8 cellular contexts compared by ENCODE assay signal in genomic region chr17:44911133-44912001, GRCh38. TPM values are rescaled to one million over a fixed set of nuclear protein-coding genes. Genes with fewer than 3 reads are reported as not detected.
DNase-seq lines count a peak whose midpoint lies in the region; ATAC-seq and TF ChIP-seq lines count a peak whose summit lies in the region.

No MANE protein-coding gene starts in this region.

- H3K4me1 ChIP-seq in OCI-LY3 (ENCODE audit: low read length) (peaks cover 12% of the 10 kb centered on the region; the same call in 1 of the 2 replicates), cardiac muscle cell (ENCODE audit: low read depth) (peaks cover 17% of the 10 kb centered on the region)

- H3K9me3 ChIP-seq in OCI-LY3 (ENCODE audit: insufficient read depth, low read length) (no peaks in the 10 kb centered on the region), cardiac muscle cell (ENCODE audit: low read depth) (no peaks in the 10 kb centered on the region)

- intact Hi-C loops in posterior vena cava (cut with DNase I), result loop anchor here (10.0 kb wide), 2 partner anchors 193 to 223 kb away; partner anchors contain the start of genes ACBD4 (in 1 of the 2) and PLCD3 (in 1 of the 2)

- no peak overlapping the region for H3K4me2 ChIP-seq in OCI-LY3 (ENCODE audit: low read length)

- H4K20me1 ChIP-seq in OCI-LY3 (ENCODE audit: insufficient read depth, low read length), result no peaks in the 10 kb centered on the region

- DNase-seq in SIG-M5 treated with dmso at 0.1 percent for 504 hours (lab: John Stamatoyannopoulos, UW; ENCODE audit: unreplicated experiment), result peak; percentile 34
- no peak for DNase-seq in SIG-M5 (lab: John Stamatoyannopoulos, UW)
- DNase-seq in activated effector memory CD4-positive, alpha-beta T cell treated with anti-CD3 and anti-CD28 coated beads, Interleukin-2, amount 50 U/mL, for 16 hours, result peak; percentile 82
- DNase-seq in cardiac muscle cell (ENCODE audit: low read depth in 1 of 2, low spot score in 1 of 2), result peak; percentile 55 to 89
- DNase-seq in posterior vena cava (ENCODE audit: low spot score), result peak; percentile 86

- peak; percentile 36 for TF ChIP-seq CTCF in OCI-LY3 (IDR thresholded peaks at IDR 0.05; ENCODE audit: low read depth, low read length)
- TF ChIP-seq CTCF in cardiac muscle cell (IDR thresholded peaks at IDR 0.05; ENCODE audit: low read depth, low read length), result peak; percentile 62

- H3K36me3 ChIP-seq in OCI-LY3 (replicated peaks; ENCODE audit: low read depth, low read length) (no peaks in the 10 kb centered on the region), cardiac muscle cell (no peaks in the 10 kb centered on the region)

- H2AFZ ChIP-seq in OCI-LY3 (ENCODE audit: low read depth, low read length), result no peak overlapping the region

- no peaks in the 10 kb centered on the region for H3K79me2 ChIP-seq in OCI-LY3 (ENCODE audit: low read length)

- H3K9ac ChIP-seq in OCI-LY3 (ENCODE audit: low read length), result no peak overlapping the region

- H3K27me3 ChIP-seq in OCI-LY3 (ENCODE audit: low read depth, low read length), result peaks cover 8% of the 10 kb centered on the region
- peaks cover 3% of the 10 kb centered on the region for H3K27me3 ChIP-seq in cardiac muscle cell

- ATAC-seq in HG03175 (IDR thresholded peaks at IDR 0.05; ENCODE audit: unreplicated experiment) (no peak), GM19328 (IDR thresholded peaks at IDR 0.05; ENCODE audit: unreplicated experiment) (no peak)

- no peak overlapping the region for H3K27ac ChIP-seq in OCI-LY3 (ENCODE audit: low read length)
- no peak overlapping the region for H3K27ac ChIP-seq in cardiac muscle cell

- H3K4me3 ChIP-seq in OCI-LY3 (ENCODE audit: low read length), result no peak overlapping the region
- peak overlapping the region; percentile 17 for H3K4me3 ChIP-seq in cardiac muscle cell

RNA-seq across cellular contexts. Expression of gene GFAP, which starts 3.9 kb away (rescaled TPM):
- total RNA-seq in cardiac muscle cell (3.5 and 11.0 TPM in 2 replicates), posterior vena cava (1 to 10 TPM in 1 of 2 donors, under 1 TPM in 1; 0.51 to 1.7 TPM)
- 4.0 and 7.0 TPM in 2 replicates for polyA plus RNA-seq in cardiac muscle cell

RNA-seq across cellular contexts. Expression of gene EFTUD2, which starts 12.1 kb away (rescaled TPM):
- total RNA-seq in cardiac muscle cell (101 and 151 TPM in 2 replicates), posterior vena cava (10 to 100 TPM; 65.2 to 71.9 TPM)
- polyA plus RNA-seq in cardiac muscle cell, result 105 and 141 TPM in 2 replicates

RNA-seq across cellular contexts. Expression of gene KIF18B, which starts 36.2 kb away (rescaled TPM):
- total RNA-seq in cardiac muscle cell (4.2 and 21.1 TPM in 2 replicates), posterior vena cava (under 1 TPM; 0.10 to 0.65 TPM)
- 4.1 and 22.2 TPM in 2 replicates for polyA plus RNA-seq in cardiac muscle cell

RNA-seq across cellular contexts. Expression of gene C1QL1, which starts 56.7 kb away (rescaled TPM):
- total RNA-seq in cardiac muscle cell (24.6 and 25.2 TPM in 2 replicates), posterior vena cava (under 1 TPM; 0.19 to 0.42 TPM)
- polyA plus RNA-seq in cardiac muscle cell, result 38.6 and 44.0 TPM in 2 replicates
